ENCODE assay signal across 22 cellular contexts in the genomic region with DNA sequence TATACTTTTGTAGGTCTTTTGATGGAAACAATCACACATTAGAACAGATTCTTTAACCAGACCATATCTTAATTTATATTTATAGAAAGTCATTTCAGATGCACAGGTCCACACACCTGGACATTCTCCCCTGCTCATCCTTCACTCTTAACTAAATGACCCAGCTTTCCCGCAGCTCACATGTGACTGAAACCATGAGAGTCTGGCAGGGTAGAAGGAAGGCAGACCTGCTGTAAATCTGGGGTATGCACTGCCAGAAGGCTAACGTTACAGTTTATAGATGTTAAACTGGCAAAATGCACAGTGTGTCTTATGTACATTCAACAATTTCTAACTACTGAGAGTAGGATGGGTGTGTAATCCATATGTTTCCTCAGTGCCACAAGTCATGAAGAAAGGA.
"Had no signal": no experiment of that assay in that cellular context is flagged by ENCODE, and none has a peak within 500 bp of the region (broad histone marks: within the 10 kb centered on the region; RNA-seq: fewer than 3 reads in every experiment).

No MANE protein-coding gene starts in this region.

- H3K36me3 ChIP-seq: colonic mucosa, esophagus squamous epithelium, gastrocnemius medialis, heart right ventricle, left lung, lower lobe of right lung had no signal

- DNase-seq: colonic mucosa; cortex of kidney; effector CD8-positive, alpha-beta T cell; effector memory CD8-positive, alpha-beta T cell; endodermal cell; erythroblast; esophagus squamous epithelium; foreskin fibroblast; foreskin melanocyte; gastrocnemius medialis; glutamatergic neuron; head of caudate nucleus; heart right ventricle; hippocampal formation; left cardiac atrium; left lung; left ventricle myocardium superior; lower lobe of right lung; mesenchymal stem cell; mucosa of descending colon; naive B cell had no signal

- H3K4me1 ChIP-seq: colonic mucosa, esophagus squamous epithelium, gastrocnemius medialis, heart right ventricle, left lung, lower lobe of right lung had no signal

- H3K9me3 ChIP-seq: colonic mucosa, esophagus squamous epithelium, gastrocnemius medialis, heart right ventricle, left lung, lower lobe of right lung, mucosa of descending colon had no signal

- H3K4me3 ChIP-seq: colonic mucosa, esophagus squamous epithelium, gastrocnemius medialis, heart right ventricle, left lung, lower lobe of right lung, mucosa of descending colon had no signal

- H3K27me3 ChIP-seq: colonic mucosa, esophagus squamous epithelium, gastrocnemius medialis, left lung had no signal

- H3K27ac ChIP-seq: colonic mucosa, epithelial cell of prostate, esophagus squamous epithelium, gastrocnemius medialis, heart right ventricle, left lung, lower lobe of right lung had no signal
